22 cellular contexts compared by ENCODE assay signal in genomic region chr10:23435378-23435777, GRCh38. TPM values are rescaled to one million over a fixed set of nuclear protein-coding genes. Genes with fewer than 3 reads are reported as not detected.
DNase-seq lines count a peak whose midpoint lies in the region; ATAC-seq and TF ChIP-seq lines count a peak whose summit lies in the region.
"Had no signal": no experiment of that assay in that cellular context is flagged by ENCODE, and none has a peak within 500 bp of the region (broad histone marks: within the 10 kb centered on the region; RNA-seq: fewer than 3 reads in every experiment).

No MANE protein-coding gene starts in this region.

- no peaks in the 10 kb centered on the region for H3K4me1 ChIP-seq in HEK293 (ENCODE audit: control insufficient read depth, insufficient read depth, low read length)
- H3K4me1 ChIP-seq: BE2C, HAP-1 had no signal

- in situ Hi-C loops in G401 (cut with HindIII; ENCODE audit: low sequenced_read_pairs) = no loop called here

- DNase-seq in CD14-positive monocyte (ENCODE audit: low spot score) (no peak), NCI-H146 treated with DMSO at 0.1 percent for 48 hours (lab: John Stamatoyannopoulos, UW; ENCODE audit: unreplicated experiment) (no peak), G401 (ENCODE audit: low spot score) (no peak)
- no peak for DNase-seq in stimulated activated naive B cell treated with anti-CD40 and anti-IgM and Interleukin-4, amounts not matched to agents 10 μg/mL and 1 μg/mL and 100 μg/mL, for 72 hours
- no peak for DNase-seq in effector CD4-positive, alpha-beta T cell
- DNase-seq: 8988T; ACHN; AML-193; BE2C; Calu3; CD4-positive, alpha-beta memory T cell; COR-L47; DMS153; DND-41; GDM1; GOT3 had no signal

- intact Hi-C loops in CD14-positive monocyte (cut with micrococcal nuclease) = loop anchor here in 1 of 2 donors (5.0 kb wide), 1 partner anchor 103 kb away; no protein-coding TSS in a partner anchor
- intact Hi-C loops in dendritic cell treated with granulocyte-macrophage colony-stimulating factor and Interleukin-4, amounts not matched to agents 40 ng/mL and 50 ng/mL, for 4 days (cut with micrococcal nuclease) = no loop called here

- ATAC-seq in stimulated activated naive B cell treated with anti-CD40 and anti-IgM and Interleukin-4, amounts not matched to agents 10 μg/mL and 1 μg/mL and 100 μg/mL, for 72 hours (replicated peaks) = no peak
- ATAC-seq: A549, GM12878 had no signal

- H3K27ac ChIP-seq in HEK293 (ENCODE audit: extremely low read depth, low read depth, low read length) = no peak overlapping the region
- H3K27ac ChIP-seq: A549 had no signal

- no peak overlapping the region for H3K4me3 ChIP-seq in HEK293 (ENCODE audit: low read depth, low read length)
- H3K4me3 ChIP-seq: A549; BLaER1 treated with 17β-estradiol and CSF1 and Interleukin-3, amounts not matched to agents 10 nM and 100 nM; GM12878; HAP-1 had no signal

- no peaks in the 10 kb centered on the region for H3K9me3 ChIP-seq in HEK293 (ENCODE audit: control insufficient read depth, insufficient read depth, low read depth, low read length)
- H3K9me3 ChIP-seq: A549; BE2C; BLaER1 treated with 17β-estradiol and CSF1 and Interleukin-3, amounts not matched to agents 10 nM and 100 nM; HAP-1 had no signal

- peaks cover 0 to 3% (median 0%) of the 10 kb centered on the region in 3 donors for H3K27me3 Mint-ChIP-seq in CD14-positive monocyte (ENCODE audit: low read depth in 3 of 3)
- H3K27me3 Mint-ChIP-seq in dendritic cell treated with granulocyte-macrophage colony-stimulating factor and Interleukin-4, amounts not matched to agents 40 ng/mL and 50 ng/mL, for 4 days = no peaks in the 10 kb centered on the region
- H3K27me3 Mint-ChIP-seq in stimulated activated naive B cell treated with anti-CD40 and anti-IgM and Interleukin-4, amounts not matched to agents 10 μg/mL and 1 μg/mL and 100 μg/mL, for 72 hours = no peaks in the 10 kb centered on the region
- H3K27me3 Mint-ChIP-seq: CD4-positive, alpha-beta memory T cell had no signal

- H3K27ac Mint-ChIP-seq in CD14-positive monocyte = peak overlapping the region; percentile 6 to 98 (median 85)
- peak overlapping the region; percentile 70 for H3K27ac Mint-ChIP-seq in dendritic cell treated with granulocyte-macrophage colony-stimulating factor and Interleukin-4, amounts not matched to agents 40 ng/mL and 50 ng/mL, for 4 days
- peak overlapping the region; percentile 57 for H3K27ac Mint-ChIP-seq in stimulated activated naive B cell treated with anti-CD40 and anti-IgM and Interleukin-4, amounts not matched to agents 10 μg/mL and 1 μg/mL and 100 μg/mL, for 72 hours

- POLR2A ChIA-PET in HEK293 (lab: Yijun Ruan, JAX) = no interaction called here

- peaks cover 56% of the 10 kb centered on the region for H3K4me1 Mint-ChIP-seq in CD14-positive monocyte
- H3K4me1 Mint-ChIP-seq in dendritic cell treated with granulocyte-macrophage colony-stimulating factor and Interleukin-4, amounts not matched to agents 40 ng/mL and 50 ng/mL, for 4 days (ENCODE audit: low read depth) = peaks cover 58% of the 10 kb centered on the region
- peaks cover 9 to 32% of the 10 kb centered on the region in 2 donors for H3K4me1 Mint-ChIP-seq in stimulated activated naive B cell treated with anti-CD40 and anti-IgM and Interleukin-4, amounts not matched to agents 10 μg/mL and 1 μg/mL and 100 μg/mL, for 72 hours

- CTCF ChIA-PET in HEK293 (lab: Yijun Ruan, JAX) = no interaction called here

- no peak for TF ChIP-seq CTCF in CD14-positive monocyte (IDR thresholded peaks at IDR 0.05)
- no peak for TF ChIP-seq CTCF in HEK293 (tag by site-specific recombination; IDR thresholded peaks at IDR 0.05)

- H3K36me3 ChIP-seq in HEK293 (ENCODE audit: control insufficient read depth in 2 of 2, insufficient read depth in 1 of 2, low read length in 2 of 2) = no peaks in the 10 kb centered on the region
- H3K36me3 ChIP-seq: BE2C, HAP-1 had no signal

- peaks cover 0 to 4% (median 1%) of the 10 kb centered on the region in 7 donors for H3K9me3 Mint-ChIP-seq in CD14-positive monocyte
- H3K9me3 Mint-ChIP-seq in dendritic cell treated with granulocyte-macrophage colony-stimulating factor and Interleukin-4, amounts not matched to agents 40 ng/mL and 50 ng/mL, for 4 days = no peaks in the 10 kb centered on the region
- H3K9me3 Mint-ChIP-seq in stimulated activated naive B cell treated with anti-CD40 and anti-IgM and Interleukin-4, amounts not matched to agents 10 μg/mL and 1 μg/mL and 100 μg/mL, for 72 hours = peaks cover 1 to 4% of the 10 kb centered on the region in 2 donors

- H3K4me3 Mint-ChIP-seq in CD14-positive monocyte = no peak overlapping the region
- H3K4me3 Mint-ChIP-seq in dendritic cell treated with granulocyte-macrophage colony-stimulating factor and Interleukin-4, amounts not matched to agents 40 ng/mL and 50 ng/mL, for 4 days = no peak overlapping the region
- H3K4me3 Mint-ChIP-seq in stimulated activated naive B cell treated with anti-CD40 and anti-IgM and Interleukin-4, amounts not matched to agents 10 μg/mL and 1 μg/mL and 100 μg/mL, for 72 hours = no peak overlapping the region
- H3K4me3 Mint-ChIP-seq: CD4-positive, alpha-beta memory T cell had no signal

- peaks cover 5 to 11% of the 10 kb centered on the region in 2 donors for H3K36me3 Mint-ChIP-seq in CD14-positive monocyte
- peaks cover 3% of the 10 kb centered on the region for H3K36me3 Mint-ChIP-seq in dendritic cell treated with granulocyte-macrophage colony-stimulating factor and Interleukin-4, amounts not matched to agents 40 ng/mL and 50 ng/mL, for 4 days (ENCODE audit: low read depth)
- peaks cover 3% of the 10 kb centered on the region in 2 donors for H3K36me3 Mint-ChIP-seq in stimulated activated naive B cell treated with anti-CD40 and anti-IgM and Interleukin-4, amounts not matched to agents 10 μg/mL and 1 μg/mL and 100 μg/mL, for 72 hours

TF ChIP-seq in HEK293, 187 proteins besides CTCF, POLR2A, EP300 and RAD21:
- TF ChIP-seq ZNF146 (tag by site-specific recombination; IDR thresholded peaks at IDR 0.05) = peak; percentile 98
- no peak for TF ChIP-seq ZNF792 (tag by site-specific recombination; IDR thresholded peaks at IDR 0.05)
TF ChIP-seq in HEK293: peak in this region for 1.

RNA-seq across cellular contexts. Expression of gene OTUD1, which starts 3.5 kb away (rescaled TPM):
- polyA plus RNA-seq in CD14-positive monocyte = 10 to 100 TPM; 18.8 to 24.5 TPM
- total RNA-seq in G401 (2014; rRNA removed; shearing (Covaris generic)) = 1.5 and 3.0 TPM in 2 replicates
